Comparison of ENCODE assay signal across 3 cellular contexts in genomic region chrX:53223068-53223693, GRCh38.
TF ChIP-seq lines count a peak whose summit lies in the region.

No MANE protein-coding gene starts in this region.

TF ChIP-seq in A549, 52 proteins besides CTCF, POLR2A, EP300 and RAD21:
- no peak for TF ChIP-seq CBX8 (IDR thresholded peaks at IDR 0.05)
- no peak for TF ChIP-seq RCOR1 (IDR thresholded peaks at IDR 0.05; ENCODE audit: low read depth, low read length)
- TF ChIP-seq HES2 (IDR thresholded peaks at IDR 0.05), result no peak
- no peak for TF ChIP-seq HOXB5 (CRISPR knock-in tag; IDR thresholded peaks at IDR 0.05)
- no peak for TF ChIP-seq ZFP36 (IDR thresholded peaks at IDR 0.05; ENCODE audit: borderline replicate concordance, partially characterized antibody)
- no peak for TF ChIP-seq PBX3 (IDR thresholded peaks at IDR 0.05)
- TF ChIP-seq JUNB (IDR thresholded peaks at IDR 0.05), result no peak
- TF ChIP-seq ZNF302 (CRISPR knock-in tag; IDR thresholded peaks at IDR 0.05), result no peak
- TF ChIP-seq TFCP2L1 (CRISPR knock-in tag; IDR thresholded peaks at IDR 0.05), result no peak
- TF ChIP-seq KDM5A (IDR thresholded peaks at IDR 0.05), result no peak
- TF ChIP-seq RNF2 (IDR thresholded peaks at IDR 0.05; ENCODE audit: borderline replicate concordance, low read depth), result no peak
- TF ChIP-seq GATA3 (IDR thresholded peaks at IDR 0.05; ENCODE audit: borderline replicate concordance), result no peak
- no peak for TF ChIP-seq CEBPB (IDR thresholded peaks at IDR 0.05)
- no peak for TF ChIP-seq EHMT2 (IDR thresholded peaks at IDR 0.05; ENCODE audit: low read depth)
- no peak for TF ChIP-seq E2F6 (IDR thresholded peaks at IDR 0.05; ENCODE audit: borderline replicate concordance, low read depth)
- no peak for TF ChIP-seq USF2 (IDR thresholded peaks at IDR 0.05)

TF ChIP-seq in HEK293, 187 proteins besides CTCF, POLR2A, EP300 and RAD21:
- TF ChIP-seq ZNF654 (tag by site-specific recombination; IDR thresholded peaks at IDR 0.05; ENCODE audit: low read depth) (peak; percentile 19; the same call in 1 of the 2 replicates), FEZF1 (tag by site-specific recombination; IDR thresholded peaks at IDR 0.05) (no peak), ZFHX2 (tag by site-specific recombination; conservative IDR thresholded peaks at IDR 0.05) (peak; percentile 42)
- TF ChIP-seq, protein P1, sequence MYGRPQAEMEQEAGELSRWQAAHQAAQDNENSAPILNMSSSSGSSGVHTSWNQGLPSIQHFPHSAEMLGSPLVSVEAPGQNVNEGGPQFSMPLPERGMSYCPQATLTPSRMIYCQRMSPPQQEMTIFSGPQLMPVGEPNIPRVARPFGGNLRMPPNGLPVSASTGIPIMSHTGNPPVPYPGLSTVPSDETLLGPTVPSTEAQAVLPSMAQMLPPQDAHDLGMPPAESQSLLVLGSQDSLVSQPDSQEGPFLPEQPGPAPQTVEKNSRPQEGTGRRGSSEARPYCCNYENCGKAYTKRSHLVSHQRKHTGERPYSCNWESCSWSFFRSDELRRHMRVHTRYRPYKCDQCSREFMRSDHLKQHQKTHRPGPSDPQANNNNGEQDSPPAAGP (tag by site-specific recombination; IDR thresholded peaks at IDR 0.05), result no peak
- TF ChIP-seq, protein P2, sequence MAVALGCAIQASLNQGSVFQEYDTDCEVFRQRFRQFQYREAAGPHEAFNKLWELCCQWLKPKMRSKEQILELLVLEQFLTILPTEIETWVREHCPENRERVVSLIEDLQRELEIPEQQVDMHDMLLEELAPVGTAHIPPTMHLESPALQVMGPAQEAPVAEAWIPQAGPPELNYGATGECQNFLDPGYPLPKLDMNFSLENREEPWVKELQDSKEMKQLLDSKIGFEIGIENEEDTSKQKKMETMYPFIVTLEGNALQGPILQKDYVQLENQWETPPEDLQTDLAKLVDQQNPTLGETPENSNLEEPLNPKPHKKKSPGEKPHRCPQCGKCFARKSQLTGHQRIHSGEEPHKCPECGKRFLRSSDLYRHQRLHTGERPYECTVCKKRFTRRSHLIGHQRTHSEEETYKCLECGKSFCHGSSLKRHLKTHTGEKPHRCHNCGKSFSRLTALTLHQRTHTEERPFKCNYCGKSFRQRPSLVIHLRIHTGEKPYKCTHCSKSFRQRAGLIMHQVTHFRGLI (tag by site-specific recombination; IDR thresholded peaks at IDR 0.05), result 0 out of 2 replicates have a peak, but pooled peaks have one; percentile 16

TF ChIP-seq in K562, 482 proteins besides CTCF, POLR2A, EP300 and RAD21:
- TF ChIP-seq SIX5 (IDR thresholded peaks at IDR 0.05; ENCODE audit: borderline replicate concordance in 1 of 2, insufficient read depth in 1 of 2, low read depth in 1 of 2, low read length in 2 of 2) (no peak), SMAD3 (CRISPR knock-in tag; conservative IDR thresholded peaks at IDR 0.05) (no peak), KHSRP (IDR thresholded peaks at IDR 0.05) (no peak), BCLAF1 (IDR thresholded peaks at IDR 0.05; ENCODE audit: borderline replicate concordance in 1 of 2, control insufficient read depth in 1 of 2, low read depth in 2 of 2, low read length in 1 of 2) (no peak), SFPQ (IDR thresholded peaks at IDR 0.05; ENCODE audit: low read depth, low read length) (no peak), NFATC3 (IDR thresholded peaks at IDR 0.05) (no peak), CBX2 (IDR thresholded peaks at IDR 0.05; ENCODE audit: insufficient read depth, low read length, poor library complexity, severe bottlenecking) (no peak), TAF1 (IDR thresholded peaks at IDR 0.05; ENCODE audit: control insufficient read depth, extremely low read depth, insufficient read depth, low read length, severe bottlenecking) (no peak), ZBTB12 (CRISPR knock-in tag; IDR thresholded peaks at IDR 0.05) (no peak)
- TF ChIP-seq, protein P3, sequence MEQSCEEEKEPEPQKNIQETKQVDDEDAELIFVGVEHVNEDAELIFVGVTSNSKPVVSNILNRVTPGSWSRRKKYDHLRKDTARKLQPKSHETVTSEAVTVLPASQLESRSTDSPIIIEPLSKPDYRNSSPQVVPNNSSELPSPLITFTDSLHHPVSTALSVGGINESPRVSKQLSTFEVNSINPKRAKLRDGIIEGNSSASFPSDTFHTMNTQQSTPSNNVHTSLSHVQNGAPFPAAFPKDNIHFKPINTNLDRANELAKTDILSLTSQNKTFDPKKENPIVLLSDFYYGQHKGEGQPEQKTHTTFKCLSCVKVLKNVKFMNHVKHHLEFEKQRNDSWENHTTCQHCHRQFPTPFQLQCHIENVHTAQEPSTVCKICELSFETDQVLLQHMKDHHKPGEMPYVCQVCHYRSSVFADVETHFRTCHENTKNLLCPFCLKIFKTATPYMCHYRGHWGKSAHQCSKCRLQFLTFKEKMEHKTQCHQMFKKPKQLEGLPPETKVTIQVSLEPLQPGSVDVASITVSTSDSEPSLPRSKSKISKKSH (CRISPR knock-in tag; IDR thresholded peaks at IDR 0.05), result no peak
- TF ChIP-seq, protein P4, sequence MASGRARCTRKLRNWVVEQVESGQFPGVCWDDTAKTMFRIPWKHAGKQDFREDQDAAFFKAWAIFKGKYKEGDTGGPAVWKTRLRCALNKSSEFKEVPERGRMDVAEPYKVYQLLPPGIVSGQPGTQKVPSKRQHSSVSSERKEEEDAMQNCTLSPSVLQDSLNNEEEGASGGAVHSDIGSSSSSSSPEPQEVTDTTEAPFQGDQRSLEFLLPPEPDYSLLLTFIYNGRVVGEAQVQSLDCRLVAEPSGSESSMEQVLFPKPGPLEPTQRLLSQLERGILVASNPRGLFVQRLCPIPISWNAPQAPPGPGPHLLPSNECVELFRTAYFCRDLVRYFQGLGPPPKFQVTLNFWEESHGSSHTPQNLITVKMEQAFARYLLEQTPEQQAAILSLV (tag; IDR thresholded peaks at IDR 0.05), result no peak
